22 cellular contexts compared by ENCODE assay signal in the genomic region with DNA sequence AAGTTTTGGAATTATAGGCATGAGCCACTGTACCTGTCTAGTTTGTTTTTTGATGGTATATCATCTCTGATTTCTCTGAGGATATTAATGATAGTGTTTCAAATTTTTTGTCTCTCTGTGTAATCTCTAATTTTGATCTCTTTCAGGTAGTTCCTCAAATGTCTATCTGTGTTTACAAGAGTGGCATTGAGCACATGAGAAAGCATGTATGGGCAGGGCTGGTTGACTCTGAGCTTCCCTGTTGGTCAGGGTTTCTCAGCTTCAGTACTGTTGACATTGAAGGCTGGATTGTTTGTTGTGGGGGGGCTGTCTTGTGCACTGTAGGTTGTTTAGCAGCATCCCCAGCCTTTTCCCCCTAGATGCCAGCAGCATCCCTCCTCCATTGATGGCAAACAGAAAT. TPM values are rescaled to one million over a fixed set of nuclear protein-coding genes. Genes with fewer than 3 reads are reported as not detected.
A peak's percentile ranks its signal among the peaks of the same experiment; 100 is the strongest.
DNase-seq lines count a peak whose midpoint lies in the region; ATAC-seq and TF ChIP-seq lines count a peak whose summit lies in the region.
"Had no signal": no experiment of that assay in that cellular context is flagged by ENCODE, and none has a peak within 500 bp of the region (broad histone marks: within the 10 kb centered on the region; RNA-seq: fewer than 3 reads in every experiment).

No MANE protein-coding gene starts in this region.

- H3K36me3 Mint-ChIP-seq in T-helper 17 cell (ENCODE audit: low read depth) (no peaks in the 10 kb centered on the region), Calu3 (ENCODE audit: insufficient read depth, unreplicated experiment) (no peaks in the 10 kb centered on the region)
- H3K36me3 Mint-ChIP-seq in naive thymus-derived CD4-positive, alpha-beta T cell, result peaks cover 7 to 46% (median 31%) of the 10 kb centered on the region in 5 donors

- peak overlapping the region; percentile 29 for H3K4me3 ChIP-seq in left ventricle myocardium inferior
- no peak overlapping the region for H3K4me3 ChIP-seq in right cardiac atrium (ENCODE audit: low read length)
- no peak overlapping the region for H3K4me3 ChIP-seq in naive thymus-derived CD4-positive, alpha-beta T cell (ENCODE audit: low read length)
- no peak overlapping the region for H3K4me3 ChIP-seq in upper lobe of right lung
- no peak overlapping the region for H3K4me3 ChIP-seq in body of pancreas
- H3K4me3 ChIP-seq: GM12878, heart left ventricle, SK-N-MC had no signal

- CTCF ChIA-PET in naive thymus-derived CD4-positive, alpha-beta T cell (lab: Charles Lee), result interaction anchor here (0.9 kb wide), 1 partner anchor 126 kb away, joined by 3 read pairs; no protein-coding TSS in a partner anchor
- CTCF ChIA-PET in Calu3 (lab: Charles Lee), result no interaction called here

- intact Hi-C loops in left ventricle myocardium inferior (cut with micrococcal nuclease) (no loop called here), right cardiac atrium (cut with DNase I) (no loop called here), upper lobe of right lung (cut with DNase I) (no loop called here), body of pancreas (cut with DNase I) (no loop called here), Calu3 (cut with micrococcal nuclease; ENCODE audit: unreplicated experiment) (no loop called here)
- intact Hi-C loops in naive thymus-derived CD4-positive, alpha-beta T cell (cut with micrococcal nuclease), result no loop called here

- ATAC-seq in right cardiac atrium (no peak), T-helper 17 cell (no peak), upper lobe of right lung (peak; percentile 14), body of pancreas (no peak)
- peak; percentile 63 for ATAC-seq in naive thymus-derived CD4-positive, alpha-beta T cell
- ATAC-seq: activated CD8-positive, alpha-beta memory T cell treated with anti-CD3 and anti-CD28 coated beads, Interleukin-2, amount 10 ng/mL, durations not matched to agents 7 days and 5 days; activated T-cell treated with anti-CD3 and anti-CD28 coated beads, Interleukin-2, amount 50 U/mL, for 72 hours; esophagus mucosa; GM12878; heart left ventricle had no signal

- H3K27ac Mint-ChIP-seq in T-helper 17 cell (peak overlapping the region; percentile 5), Calu3 (ENCODE audit: unreplicated experiment) (no peak overlapping the region)
- peak overlapping the region in 2 of 9 donors; percentile 8 to 43 for H3K27ac Mint-ChIP-seq in naive thymus-derived CD4-positive, alpha-beta T cell
- H3K27ac Mint-ChIP-seq: activated CD4-positive, alpha-beta T cell treated with anti-CD3 and anti-CD28 coated beads, Interleukin-2, amount 10 ng/mL, durations not matched to agents 24 days and 14 days; activated CD8-positive, alpha-beta memory T cell treated with anti-CD3 and anti-CD28 coated beads, Interleukin-2, amount 10 ng/mL, durations not matched to agents 7 days and 5 days; activated T-cell treated with anti-CD3 and anti-CD28 coated beads, Interleukin-2, amount 50 U/mL, for 72 hours had no signal

- H3K27ac ChIP-seq in left ventricle myocardium inferior (replicated peaks) (peak overlapping the region; percentile 85), right cardiac atrium (ENCODE audit: low read length) (no peak overlapping the region), upper lobe of right lung (no peak overlapping the region), body of pancreas (no peak overlapping the region)
- no peak overlapping the region for H3K27ac ChIP-seq in naive thymus-derived CD4-positive, alpha-beta T cell (ENCODE audit: low read depth, low read length)
- H3K27ac ChIP-seq: SK-N-MC had no signal

- H3K36me3 ChIP-seq in left ventricle myocardium inferior, result peaks cover 13% of the 10 kb centered on the region
- H3K36me3 ChIP-seq in naive thymus-derived CD4-positive, alpha-beta T cell (ENCODE audit: control insufficient read depth in 2 of 3, insufficient read depth in 3 of 3, low read length in 3 of 3), result no peaks in the 10 kb centered on the region
- no peaks in the 10 kb centered on the region for H3K36me3 ChIP-seq in upper lobe of right lung
- no peaks in the 10 kb centered on the region for H3K36me3 ChIP-seq in body of pancreas (replicated peaks in 1 of 2; ENCODE audit: insufficient read depth in 1 of 2, low read depth in 2 of 2)
- H3K36me3 ChIP-seq: BE2C had no signal

- no peak for TF ChIP-seq POLR2A in body of pancreas (IDR thresholded peaks at IDR 0.05)

- peaks cover 99% of the 10 kb centered on the region for H3K4me1 ChIP-seq in left ventricle myocardium inferior
- peaks cover 35% of the 10 kb centered on the region for H3K4me1 ChIP-seq in right cardiac atrium (ENCODE audit: control insufficient read depth, insufficient read depth, low read length)
- H3K4me1 ChIP-seq in naive thymus-derived CD4-positive, alpha-beta T cell (ENCODE audit: control insufficient read depth in 2 of 2, insufficient read depth in 2 of 2, low read length in 2 of 2), result peaks cover 0 to 13% of the 10 kb centered on the region in 2 donors
- H3K4me1 ChIP-seq in upper lobe of right lung, result peaks cover 13% of the 10 kb centered on the region
- no peaks in the 10 kb centered on the region for H3K4me1 ChIP-seq in body of pancreas
- H3K4me1 ChIP-seq: BE2C had no signal

- H3K27me3 Mint-ChIP-seq in T-helper 17 cell (no peaks in the 10 kb centered on the region), Calu3 (ENCODE audit: unreplicated experiment) (no peaks in the 10 kb centered on the region)
- no peaks in the 10 kb centered on the region for H3K27me3 Mint-ChIP-seq in naive thymus-derived CD4-positive, alpha-beta T cell
- H3K27me3 Mint-ChIP-seq: activated CD4-positive, alpha-beta T cell treated with anti-CD3 and anti-CD28 coated beads, Interleukin-2, amount 10 ng/mL, durations not matched to agents 24 days and 14 days; activated CD8-positive, alpha-beta memory T cell treated with anti-CD3 and anti-CD28 coated beads, Interleukin-2, amount 10 ng/mL, durations not matched to agents 7 days and 5 days; type B pancreatic cell had no signal

- TF ChIP-seq CTCF in left ventricle myocardium inferior (IDR thresholded peaks at IDR 0.05; ENCODE audit: borderline replicate concordance) (no peak), upper lobe of right lung (IDR thresholded peaks at IDR 0.05) (no peak), body of pancreas (IDR thresholded peaks at IDR 0.05) (no peak), Calu3 (IDR thresholded peaks at IDR 0.05; ENCODE audit: unreplicated experiment) (no peak)

- no TSS peak for BruUV-seq in Calu3 (replicated peaks; lab: Mats Ljungman, UMichigan)

- peaks cover 26% of the 10 kb centered on the region for H3K4me1 Mint-ChIP-seq in T-helper 17 cell
- peaks cover 22 to 54% (median 42%) of the 10 kb centered on the region in 7 donors for H3K4me1 Mint-ChIP-seq in naive thymus-derived CD4-positive, alpha-beta T cell
- H3K4me1 Mint-ChIP-seq in Calu3 (ENCODE audit: low read depth, unreplicated experiment), result no peaks in the 10 kb centered on the region

- H3K4me3 Mint-ChIP-seq in T-helper 17 cell, result no peak overlapping the region
- H3K4me3 Mint-ChIP-seq in naive thymus-derived CD4-positive, alpha-beta T cell, result peak overlapping the region in 1 of 10 donors; percentile 12
- H3K4me3 Mint-ChIP-seq in Calu3 (ENCODE audit: low read depth, unreplicated experiment), result no peak overlapping the region
- H3K4me3 Mint-ChIP-seq: activated CD4-positive, alpha-beta T cell treated with anti-CD3 and anti-CD28 coated beads, Interleukin-2, amount 10 ng/mL, durations not matched to agents 24 days and 14 days; activated CD8-positive, alpha-beta memory T cell treated with anti-CD3 and anti-CD28 coated beads, Interleukin-2, amount 10 ng/mL, durations not matched to agents 7 days and 5 days; activated T-cell treated with anti-CD3 and anti-CD28 coated beads, Interleukin-2, amount 50 U/mL, for 72 hours; type B pancreatic cell had no signal

- DNase-seq in left ventricle myocardium inferior (no peak), right cardiac atrium (no peak), T-helper 17 cell (no peak), upper lobe of right lung (no peak), body of pancreas (no peak), hepatic stellate cell (ENCODE audit: low spot score) (no peak), Calu3 (no peak)
- DNase-seq in naive thymus-derived CD4-positive, alpha-beta T cell, result no peak
- DNase-seq: activated CD4-positive, alpha-beta T cell treated with anti-CD3 and anti-CD28 coated beads, Interleukin-2, amount 10 ng/mL, durations not matched to agents 24 days and 14 days; activated CD8-positive, alpha-beta memory T cell treated with anti-CD3 and anti-CD28 coated beads, Interleukin-2, amount 10 ng/mL, durations not matched to agents 7 days and 5 days; activated naive CD4-positive, alpha-beta T cell treated with Interleukin-2 at 50 U/mL for 16 hours; activated T-cell treated with anti-CD3 and anti-CD28 coated beads, Interleukin-2, amount 50 U/mL, for 72 hours; BE2C; DND-41; foreskin fibroblast; heart left ventricle; NCI-H446 treated with DMSO at 0.1 percent for 48 hours; OCI-M1 had no signal

- H3K9me3 ChIP-seq in left ventricle myocardium inferior (replicated peaks) (peaks cover 12% of the 10 kb centered on the region), right cardiac atrium (ENCODE audit: control insufficient read depth, low read length) (no peaks in the 10 kb centered on the region), T-helper 17 cell (ENCODE audit: control insufficient read depth, low read length, poor library complexity, severe bottlenecking) (no peaks in the 10 kb centered on the region), upper lobe of right lung (no peaks in the 10 kb centered on the region), body of pancreas (no peaks in the 10 kb centered on the region)
- H3K9me3 ChIP-seq in naive thymus-derived CD4-positive, alpha-beta T cell (ENCODE audit: control insufficient read depth in 2 of 3, low read length in 3 of 3), result no peaks in the 10 kb centered on the region
- H3K9me3 ChIP-seq: BE2C had no signal

- POLR2A ChIA-PET in naive thymus-derived CD4-positive, alpha-beta T cell (lab: Charles Lee), result no interaction called here

- H3K9me3 Mint-ChIP-seq in naive thymus-derived CD4-positive, alpha-beta T cell, result peaks cover 0 to 21% (median 7%) of the 10 kb centered on the region in 11 donors
- H3K9me3 Mint-ChIP-seq in Calu3 (ENCODE audit: low read depth, unreplicated experiment), result peaks cover 4% of the 10 kb centered on the region

- no peaks in the 10 kb centered on the region for H3K27me3 ChIP-seq in left ventricle myocardium inferior (ENCODE audit: low read depth)
- no peaks in the 10 kb centered on the region for H3K27me3 ChIP-seq in right cardiac atrium (ENCODE audit: control insufficient read depth, insufficient read depth)
- no peaks in the 10 kb centered on the region for H3K27me3 ChIP-seq in naive thymus-derived CD4-positive, alpha-beta T cell (ENCODE audit: control insufficient read depth in 2 of 2, insufficient read depth in 2 of 2, low read length in 2 of 2)
- no peaks in the 10 kb centered on the region for H3K27me3 ChIP-seq in upper lobe of right lung
- no peaks in the 10 kb centered on the region for H3K27me3 ChIP-seq in body of pancreas
- H3K27me3 ChIP-seq: BE2C, heart left ventricle had no signal

RNA-seq across cellular contexts. Expression of a gene that starts 16.9 kb away (rescaled TPM):
- 9.1 TPM for total RNA-seq in left ventricle myocardium inferior
- total RNA-seq in right cardiac atrium, result 1 to 10 TPM; 3.4 to 7.0 (median 6.3) TPM
- polyA plus RNA-seq in right cardiac atrium, result 3.5 TPM
- 10 to 100 TPM in 1 of 2 donors, 1 to 10 TPM in 1; 8.5 to 10.4 TPM for total RNA-seq in T-helper 17 cell
- 10 to 100 TPM in 3 of 5 experiments, 1 to 10 TPM in 2; 6.4 to 34.1 (median 15.2) TPM for total RNA-seq in naive thymus-derived CD4-positive, alpha-beta T cell
- polyA plus RNA-seq in naive thymus-derived CD4-positive, alpha-beta T cell, result 10 to 100 TPM in 1 of 2 donors, 1 to 10 TPM in 1; 8.5 to 10.6 TPM
- total RNA-seq in upper lobe of right lung, result 10.7 TPM
- total RNA-seq in body of pancreas, result 1 to 10 TPM in 1 of 2 donors, under 1 TPM in 1; 0.99 to 2.9 TPM
- 10.6 and 11.5 TPM in 2 replicates for total RNA-seq in Calu3 (2022)

RNA-seq across cellular contexts. Expression of a gene that starts 17.0 kb away (rescaled TPM):
- 380 TPM for total RNA-seq in left ventricle myocardium inferior
- total RNA-seq in right cardiac atrium, result 100 to 1,000 TPM; 144 to 169 (median 162) TPM
- 103 TPM for polyA plus RNA-seq in right cardiac atrium
- total RNA-seq in T-helper 17 cell, result 10 to 100 TPM; 19.7 to 26.5 TPM
- total RNA-seq in naive thymus-derived CD4-positive, alpha-beta T cell, result 10 to 100 TPM in 4 of 5 experiments, 1 to 10 TPM in 1; 7.1 to 73.1 (median 27.0) TPM
- polyA plus RNA-seq in naive thymus-derived CD4-positive, alpha-beta T cell, result under 1 TPM; 0.35 to 0.89 TPM
- total RNA-seq in upper lobe of right lung, result 92.9 TPM
- 10 to 100 TPM; 36.1 to 46.5 TPM for total RNA-seq in body of pancreas
- 23.6 and 24.1 TPM in 2 replicates for total RNA-seq in Calu3 (2022)

RNA-seq across cellular contexts. Expression of a gene that starts 57.6 kb away (rescaled TPM):
- total RNA-seq in left ventricle myocardium inferior (10.3 TPM), right cardiac atrium (10 to 100 TPM in 3 of 4 donors, 1 to 10 TPM in 1; 9.5 to 14.1 (median 12.2) TPM), T-helper 17 cell (10 to 100 TPM; 12.1 to 12.6 TPM), upper lobe of right lung (21.9 TPM), body of pancreas (10 to 100 TPM; 11.4 to 11.5 TPM), Calu3 (2022) (19.0 and 19.7 TPM in 2 replicates)
- polyA plus RNA-seq in right cardiac atrium, result 10.1 TPM
- total RNA-seq in naive thymus-derived CD4-positive, alpha-beta T cell, result 10 to 100 TPM; 13.1 to 32.3 (median 21.6) TPM
- 10 to 100 TPM; 13.1 to 17.8 TPM for polyA plus RNA-seq in naive thymus-derived CD4-positive, alpha-beta T cell

RNA-seq across cellular contexts. Expression of a gene that starts 57.8 kb away (rescaled TPM):
- total RNA-seq in left ventricle myocardium inferior (19.4 TPM), right cardiac atrium (10 to 100 TPM; 14.2 to 20.1 (median 17.3) TPM), T-helper 17 cell (10 to 100 TPM; 13.5 to 14.7 TPM), upper lobe of right lung (15.3 TPM), body of pancreas (1 to 10 TPM; 5.3 to 8.6 TPM), Calu3 (2022) (11.8 and 13.5 TPM in 2 replicates)
- 18.8 TPM for polyA plus RNA-seq in right cardiac atrium
- total RNA-seq in naive thymus-derived CD4-positive, alpha-beta T cell, result 10 to 100 TPM; 12.7 to 24.7 (median 15.7) TPM
- polyA plus RNA-seq in naive thymus-derived CD4-positive, alpha-beta T cell, result 1 to 10 TPM; 7.5 to 8.9 TPM

Comparison
In these comparisons a context has a peak if more than half of its experiments do, and no peak if none do; other contexts are left out.
1. ATAC-seq: peak in naive thymus-derived CD4-positive, alpha-beta T cell (single experiment) and upper lobe of right lung (single experiment); none in right cardiac atrium (0 of 2), T-helper 17 cell (single experiment) and body of pancreas (single experiment).